In the genomic region with DNA sequence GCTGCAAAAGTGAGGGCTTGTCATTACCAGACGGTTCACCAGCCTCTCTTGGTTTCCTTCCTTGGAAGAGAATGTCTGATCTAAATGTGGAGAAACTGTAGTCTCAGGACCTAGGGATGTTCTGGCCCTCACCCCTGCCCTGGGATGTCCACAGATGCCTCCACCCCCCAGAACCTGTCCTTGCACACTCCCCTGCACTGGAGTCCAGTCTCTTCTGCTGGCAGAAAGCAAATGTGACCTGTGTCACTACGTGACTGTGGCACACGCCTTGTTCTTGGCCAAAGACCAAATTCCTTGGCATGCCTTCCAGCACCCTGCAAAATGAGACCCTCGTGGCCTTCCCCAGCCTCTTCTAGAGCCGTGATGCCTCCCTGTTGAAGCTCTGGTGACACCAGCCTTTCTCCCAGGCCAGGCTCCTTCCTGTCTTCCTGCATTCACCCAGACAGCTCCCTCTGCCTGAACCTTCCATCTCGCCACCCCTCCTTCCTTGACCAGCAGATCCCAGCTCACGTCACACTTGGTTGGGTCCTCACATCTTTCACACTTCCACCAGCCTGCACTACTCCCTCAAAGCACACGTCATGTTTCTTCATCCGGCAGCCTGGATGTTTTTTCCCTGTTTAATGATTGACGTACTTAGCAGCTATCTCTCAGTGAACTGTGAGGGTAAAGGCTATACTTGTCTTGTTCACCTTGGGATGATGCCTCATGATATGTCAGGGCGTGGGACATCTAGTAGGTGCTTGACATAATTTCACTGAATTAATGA, we compare ENCODE assay signal across 17 cellular contexts. TPM values are rescaled to one million over a fixed set of nuclear protein-coding genes. Genes with fewer than 3 reads are reported as not detected.
DNase-seq lines count a peak whose midpoint lies in the region; ATAC-seq and TF ChIP-seq lines count a peak whose summit lies in the region.
"Had no signal": no experiment of that assay in that cellular context is flagged by ENCODE, and none has a peak within 500 bp of the region (broad histone marks: within the 10 kb centered on the region; RNA-seq: fewer than 3 reads in every experiment).

No MANE protein-coding gene starts in this region.

- H3K27ac Mint-ChIP-seq in CD8-positive, alpha-beta memory T cell = peak overlapping the region in 7 of 8 donors; percentile 1 to 96 (median 29)
- peak overlapping the region; percentile 49 to 55 for H3K27ac Mint-ChIP-seq in natural killer cell treated with Interleukin-12 subunit alpha and Interleukin-12 subunit beta and Interleukin-15 and Interleukin-18, amount 100 ng/mL, for 72 hours

- H3K27me3 ChIP-seq in CD8-positive, alpha-beta memory T cell (ENCODE audit: insufficient read depth, low read length, poor library complexity, severe bottlenecking) = no peaks in the 10 kb centered on the region
- H3K27me3 ChIP-seq in Peyer's patch = no peaks in the 10 kb centered on the region
- H3K27me3 ChIP-seq: brain microvascular endothelial cell, right atrium auricular region had no signal

- TF ChIP-seq POLR2A in Peyer's patch (IDR thresholded peaks at IDR 0.05) = no peak

- peaks cover 0 to 1% of the 10 kb centered on the region in 2 donors for H3K27me3 Mint-ChIP-seq in CD8-positive, alpha-beta memory T cell
- no peaks in the 10 kb centered on the region for H3K27me3 Mint-ChIP-seq in natural killer cell treated with Interleukin-12 subunit alpha and Interleukin-12 subunit beta and Interleukin-15 and Interleukin-18, amount 100 ng/mL, for 72 hours

- ATAC-seq in natural killer cell treated with Interleukin-12 subunit alpha and Interleukin-12 subunit beta and Interleukin-15 and Interleukin-18, amount 100 ng/mL, for 72 hours = no peak
- ATAC-seq in GM19023 (IDR thresholded peaks at IDR 0.05; ENCODE audit: unreplicated experiment) = no peak
- ATAC-seq: activated T-cell treated with anti-CD3 and anti-CD28 coated beads, Interleukin-2, amount 50 U/mL, for 4 hours; Right ventricle myocardium inferior had no signal

- TF ChIP-seq CTCF in Peyer's patch (IDR thresholded peaks at IDR 0.05) (peak in 2 of 6 experiments; percentile 16 to 24), coronary artery (IDR thresholded peaks at IDR 0.05) (no peak)

- POLR2A ChIA-PET in CD8-positive, alpha-beta memory T cell (lab: Charles Lee) = interaction anchor here (0.5 to 4.3 kb wide), 5 partner anchors 12 to 92 kb away, joined by 3 to 18 read pairs (median 4); partner anchors contain the start of genes DCTPP1, ZNF747 and ZNF764

- H3K4me3 Mint-ChIP-seq in CD8-positive, alpha-beta memory T cell = peak overlapping the region in 1 of 7 donors; percentile 64
- no peak overlapping the region for H3K4me3 Mint-ChIP-seq in natural killer cell treated with Interleukin-12 subunit alpha and Interleukin-12 subunit beta and Interleukin-15 and Interleukin-18, amount 100 ng/mL, for 72 hours
- H3K4me3 Mint-ChIP-seq: activated T-cell treated with anti-CD3 and anti-CD28 coated beads, Interleukin-2, amount 50 U/mL, for 4 hours; CD14-positive monocyte had no signal

- H3K9me3 ChIP-seq in CD8-positive, alpha-beta memory T cell (ENCODE audit: low read length) = no peaks in the 10 kb centered on the region
- no peaks in the 10 kb centered on the region for H3K9me3 ChIP-seq in Peyer's patch
- H3K9me3 ChIP-seq: right atrium auricular region had no signal

- peaks cover 6% of the 10 kb centered on the region for H3K4me1 ChIP-seq in CD8-positive, alpha-beta memory T cell (ENCODE audit: insufficient read depth, low read length)
- peaks cover 0 to 32% (median 2%) of the 10 kb centered on the region in 4 donors for H3K4me1 ChIP-seq in Peyer's patch

- CTCF ChIA-PET in CD8-positive, alpha-beta memory T cell (lab: Charles Lee) = interaction anchor here (1.2 to 1.5 kb wide), 2 partner anchors 13 to 94 kb away, joined by 3 to 5 read pairs; partner anchors contain the start of gene ZNF747

- no peak overlapping the region for H3K27ac ChIP-seq in CD8-positive, alpha-beta memory T cell (ENCODE audit: low read depth, low read length)
- H3K27ac ChIP-seq in Peyer's patch = peak overlapping the region in 3 of 4 donors; percentile 46 to 87 (median 76)
- no peak overlapping the region for H3K27ac ChIP-seq in coronary artery
- H3K27ac ChIP-seq: brain microvascular endothelial cell, right atrium auricular region had no signal

- peaks cover 12 to 29% (median 25%) of the 10 kb centered on the region in 3 donors for H3K4me1 Mint-ChIP-seq in CD8-positive, alpha-beta memory T cell
- H3K4me1 Mint-ChIP-seq in natural killer cell treated with Interleukin-12 subunit alpha and Interleukin-12 subunit beta and Interleukin-15 and Interleukin-18, amount 100 ng/mL, for 72 hours (ENCODE audit: low read depth in 2 of 2) = peaks cover 13 to 21% of the 10 kb centered on the region in 2 donors

- H3K36me3 ChIP-seq in CD8-positive, alpha-beta memory T cell (ENCODE audit: insufficient read depth, low read length) = peaks cover 28% of the 10 kb centered on the region
- peaks cover 0 to 12% (median 0%) of the 10 kb centered on the region in 3 donors for H3K36me3 ChIP-seq in Peyer's patch
- H3K36me3 ChIP-seq: right atrium auricular region had no signal

- peaks cover 9 to 52% (median 11%) of the 10 kb centered on the region in 3 donors for H3K36me3 Mint-ChIP-seq in CD8-positive, alpha-beta memory T cell
- peaks cover 21% of the 10 kb centered on the region for H3K36me3 Mint-ChIP-seq in natural killer cell treated with Interleukin-12 subunit alpha and Interleukin-12 subunit beta and Interleukin-15 and Interleukin-18, amount 100 ng/mL, for 72 hours

- H3K4me3 ChIP-seq in CD8-positive, alpha-beta memory T cell (ENCODE audit: low read length) = no peak overlapping the region
- no peak overlapping the region for H3K4me3 ChIP-seq in Peyer's patch
- no peak overlapping the region for H3K4me3 ChIP-seq in coronary artery
- H3K4me3 ChIP-seq: right atrium auricular region had no signal

- no peak for DNase-seq in CD8-positive, alpha-beta memory T cell
- DNase-seq in Peyer's patch (peak in 2 of 3 donors; percentile 66 to 68), coronary artery (ENCODE audit: low spot score) (peak; percentile 63), NCI-H446 treated with DMSO at 0.1 percent for 48 hours (lab: John Stamatoyannopoulos, UW) (no peak), islet precursor cell (no peak), NOMO-1 treated with dmso at 0.1 percent for 144 hours (lab: John Stamatoyannopoulos, UW; ENCODE audit: unreplicated experiment) (no peak)
- DNase-seq in natural killer cell treated with Interleukin-12 subunit alpha and Interleukin-12 subunit beta and Interleukin-15 and Interleukin-18, amount 100 ng/mL, for 72 hours (ENCODE audit: low spot score) = no peak
- DNase-seq: activated T-cell treated with anti-CD3 and anti-CD28 coated beads, Interleukin-2, amount 50 U/mL, for 4 hours; brain microvascular endothelial cell; NCI-H1417; NCI-H510A; substantia nigra had no signal

- H3K9me3 Mint-ChIP-seq in CD8-positive, alpha-beta memory T cell = no peaks in the 10 kb centered on the region
- no peaks in the 10 kb centered on the region for H3K9me3 Mint-ChIP-seq in natural killer cell treated with Interleukin-12 subunit alpha and Interleukin-12 subunit beta and Interleukin-15 and Interleukin-18, amount 100 ng/mL, for 72 hours
- H3K9me3 Mint-ChIP-seq: activated T-cell treated with anti-CD3 and anti-CD28 coated beads, Interleukin-2, amount 50 U/mL, for 4 hours had no signal

RNA-seq across cellular contexts. Expression of gene ZNF768, which starts 4.3 kb away (rescaled TPM):
- total RNA-seq in CD8-positive, alpha-beta memory T cell = 10 to 100 TPM; 13.5 to 15.1 TPM
- 2.5 TPM for polyA plus RNA-seq in CD8-positive, alpha-beta memory T cell
- total RNA-seq in Peyer's patch = 10 to 100 TPM; 19.8 to 64.8 (median 54.1) TPM
- total RNA-seq in natural killer cell treated with Interleukin-12 subunit alpha and Interleukin-12 subunit beta and Interleukin-15 and Interleukin-18, amount 100 ng/mL, for 72 hours = 10 to 100 TPM; 10.4 to 11.8 TPM

RNA-seq across cellular contexts. Expression of gene ZNF747, which starts 12.6 kb away (rescaled TPM):
- total RNA-seq in CD8-positive, alpha-beta memory T cell = 10 to 100 TPM; 13.5 to 17.0 TPM
- 8.4 TPM for polyA plus RNA-seq in CD8-positive, alpha-beta memory T cell
- 10 to 100 TPM; 12.4 to 22.8 (median 19.1) TPM for total RNA-seq in Peyer's patch
- total RNA-seq in natural killer cell treated with Interleukin-12 subunit alpha and Interleukin-12 subunit beta and Interleukin-15 and Interleukin-18, amount 100 ng/mL, for 72 hours = 10 to 100 TPM in 1 of 2 donors, 1 to 10 TPM in 1; 8.7 to 10.3 TPM

RNA-seq across cellular contexts. Expression of gene ZNF764, which starts 36.1 kb away (rescaled TPM):
- 10 to 100 TPM; 15.1 to 15.7 TPM for total RNA-seq in CD8-positive, alpha-beta memory T cell
- 8.9 TPM for polyA plus RNA-seq in CD8-positive, alpha-beta memory T cell
- total RNA-seq in Peyer's patch = 10 to 100 TPM in 3 of 4 donors, 1 to 10 TPM in 1; 5.8 to 22.5 (median 19.8) TPM
- total RNA-seq in natural killer cell treated with Interleukin-12 subunit alpha and Interleukin-12 subunit beta and Interleukin-15 and Interleukin-18, amount 100 ng/mL, for 72 hours = 10 to 100 TPM; 14.9 to 22.9 TPM

RNA-seq across cellular contexts. Expression of gene ZNF688, which starts 49.5 kb away (rescaled TPM):
- total RNA-seq in CD8-positive, alpha-beta memory T cell = 10 to 100 TPM in 1 of 2 experiments, 1 to 10 TPM in 1; 9.6 to 10.8 TPM
- polyA plus RNA-seq in CD8-positive, alpha-beta memory T cell = 28.5 TPM
- total RNA-seq in Peyer's patch = 10 to 100 TPM; 38.6 to 53.3 (median 41.1) TPM
- total RNA-seq in natural killer cell treated with Interleukin-12 subunit alpha and Interleukin-12 subunit beta and Interleukin-15 and Interleukin-18, amount 100 ng/mL, for 72 hours = 1 to 10 TPM; 8.3 to 8.9 TPM

RNA-seq across cellular contexts. Expression of gene ITGAL, which starts 49.5 kb away (rescaled TPM):
- 100 to 1,000 TPM; 333 to 363 TPM for total RNA-seq in CD8-positive, alpha-beta memory T cell
- 256 TPM for polyA plus RNA-seq in CD8-positive, alpha-beta memory T cell
- 10 to 100 TPM in 3 of 4 donors, 1 to 10 TPM in 1; 4.3 to 52.0 (median 13.0) TPM for total RNA-seq in Peyer's patch
- 100 to 1,000 TPM; 648 to 717 TPM for total RNA-seq in natural killer cell treated with Interleukin-12 subunit alpha and Interleukin-12 subunit beta and Interleukin-15 and Interleukin-18, amount 100 ng/mL, for 72 hours
- total RNA-seq: endothelial cell of umbilical vein had no signal
- polyA plus RNA-seq: endothelial cell of umbilical vein had no signal

Comparison
In these comparisons a context has a peak if more than half of its experiments do, and no peak if none do; other contexts are left out.
1. DNase-seq: peak in Peyer's patch (2 of 3) and coronary artery (single experiment); none in CD8-positive, alpha-beta memory T cell (0 of 5), natural killer cell treated with Interleukin-12 subunit alpha and Interleukin-12 subunit beta and Interleukin-15 and Interleukin-18, amount 100 ng/mL, for 72 hours (single experiment), NCI-H446 treated with DMSO at 0.1 percent for 48 hours (single experiment), islet precursor cell (single experiment) and NOMO-1 treated with dmso at 0.1 percent for 144 hours (single experiment).
2. H3K27ac ChIP-seq: peak in Peyer's patch (3 of 4); none in CD8-positive, alpha-beta memory T cell (single experiment) and coronary artery (0 of 2).